Comparison of ENCODE assay signal across 19 cellular contexts in the genomic region with DNA sequence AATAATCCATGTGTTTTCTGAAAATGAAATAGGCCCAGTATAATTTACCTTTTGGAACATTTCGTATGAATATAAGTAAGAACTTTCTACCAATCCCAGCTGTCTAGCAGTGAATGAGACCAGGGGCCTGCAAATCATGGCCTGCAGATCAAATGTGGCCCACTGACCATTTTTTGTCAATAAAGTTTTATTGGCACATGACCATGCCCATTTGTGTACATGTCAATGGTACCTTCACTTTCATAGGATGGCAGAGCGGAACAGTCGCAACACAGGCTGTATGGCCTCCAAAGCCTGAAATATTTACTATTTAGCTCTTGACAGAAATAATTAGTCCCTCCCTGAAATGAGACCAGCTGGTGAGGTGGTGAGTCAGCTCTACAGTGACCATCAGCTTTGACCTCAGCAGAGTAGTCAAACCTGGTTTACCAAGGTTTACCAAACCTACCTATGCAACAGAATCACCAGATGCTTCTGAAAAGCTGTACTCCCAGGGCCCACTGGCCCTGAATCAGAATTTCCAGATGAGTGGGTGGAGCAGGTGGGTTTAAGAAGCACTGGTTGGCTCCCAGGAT. TPM values are rescaled to one million over a fixed set of nuclear protein-coding genes. Genes with fewer than 3 reads are reported as not detected.
"Had no signal": no experiment of that assay in that cellular context is flagged by ENCODE, and none has a peak within 500 bp of the region (broad histone marks: within the 10 kb centered on the region; RNA-seq: fewer than 3 reads in every experiment).

No MANE protein-coding gene starts in this region.

- H3K4me3 ChIP-seq: heart right ventricle, thoracic aorta had no signal

- FAIRE-seq: colon, endothelial cell of umbilical vein, frontal cortex, keratinocyte had no signal

- H3K36me3 ChIP-seq: heart right ventricle, thoracic aorta had no signal

- ATAC-seq: activated T-cell treated with anti-CD3 and anti-CD28 coated beads, Interleukin-2, amount 50 U/mL, for 4 hours; heart right ventricle; left ventricle myocardium superior; stimulated activated naive CD8-positive, alpha-beta T cell treated with anti-CD3 and anti-CD28 coated beads, Interleukin-15, amount 100 ng/mL, for 72 hours had no signal

- H3K4me1 ChIP-seq: heart right ventricle had no signal

- DNase-seq: activated CD4-positive, alpha-beta memory T cell treated with anti-CD3 and anti-CD28 coated beads for 36 hours; activated CD4-positive, alpha-beta T cell treated with anti-CD3 and anti-CD28 coated beads for 1 hour; activated gamma-delta T cell treated with Interleukin-2 at 50 U/mL for 16 hours; activated naive CD8-positive, alpha-beta T cell treated with anti-CD3 and anti-CD28 coated beads for 36 hours; activated T-cell treated with anti-CD3 and anti-CD28 coated beads, Interleukin-2, amount 50 U/mL, for 4 hours; aorta; heart right ventricle; left ventricle myocardium superior; stimulated activated CD4-positive, alpha-beta T cell treated with anti-CD3 and anti-CD28 coated beads, Interleukin-4, amount 100 ng/mL, for 24 hours; stimulated activated naive CD8-positive, alpha-beta T cell treated with anti-CD3 and anti-CD28 coated beads, Interleukin-15, amount 100 ng/mL, for 72 hours; T-helper 9 cell had no signal

- H3K27me3 ChIP-seq: heart right ventricle had no signal

- H3K27ac ChIP-seq: heart right ventricle, thoracic aorta had no signal

- H3K9me3 ChIP-seq: heart right ventricle, thoracic aorta had no signal

RNA-seq across cellular contexts. Expression of a gene that starts 13.8 kb away (rescaled TPM):
- total RNA-seq: activated CD4-positive, alpha-beta memory T cell treated with anti-CD3 and anti-CD28 coated beads for 36 hours; activated naive CD8-positive, alpha-beta T cell treated with anti-CD3 and anti-CD28 coated beads for 36 hours; activated T-cell treated with anti-CD3 and anti-CD28 coated beads, Interleukin-2, amount 50 U/mL, for 4 hours; aorta; endothelial cell of umbilical vein; left ventricle myocardium superior; osteocyte; thoracic aorta had no signal
- polyA plus RNA-seq: aorta, endothelial cell of umbilical vein, keratinocyte, neural cell, urinary bladder had no signal
